Comparison of ENCODE assay signal across 17 cellular contexts in genomic region chr7:96481831-96482230, GRCh38.
"Had no signal": no experiment of that assay in that cellular context is flagged by ENCODE, and none has a peak within 500 bp of the region (broad histone marks: within the 10 kb centered on the region; RNA-seq: fewer than 3 reads in every experiment).

No MANE protein-coding gene starts in this region.

- H3K36me3 ChIP-seq: adrenal gland, left lung, neutrophil had no signal

- H3K79me2 ChIP-seq: hepatocyte had no signal

- ATAC-seq: esophagus mucosa; foreskin keratinocyte; left lung; natural killer cell treated with Interleukin-12 subunit alpha and Interleukin-12 subunit beta and Interleukin-15 and Interleukin-18, amount 100 ng/mL, for 72 hours; sciatic nerve; stimulated activated naive B cell treated with anti-CD40 and anti-IgM and Interleukin-4, amounts not matched to agents 10 μg/mL and 1 μg/mL and 100 μg/mL, for 72 hours had no signal

- DNase-seq: activated CD8-positive, alpha-beta memory T cell treated with anti-CD3 and anti-CD28 coated beads for 24 hours; activated CD8-positive, alpha-beta memory T cell treated with anti-CD3 and anti-CD28 coated beads, Interleukin-2, amount 50 U/mL, for 48 hours; activated effector memory CD4-positive, alpha-beta T cell treated with anti-CD3 and anti-CD28 coated beads, Interleukin-2, amount 50 U/mL, for 16 hours; activated T-cell treated with anti-CD3 and anti-CD28 coated beads, Interleukin-2, amount 50 U/mL, for 48 hours; adrenal gland; effector CD8-positive, alpha-beta T cell; foreskin keratinocyte; kidney; left lung; stimulated activated CD4-positive, alpha-beta T cell treated with anti-CD3 and anti-CD28 coated beads, Interleukin-4, amount 100 ng/mL, for 4 hours; stimulated activated naive B cell treated with anti-CD40 and anti-IgM and Interleukin-4, amounts not matched to agents 10 μg/mL and 1 μg/mL and 100 μg/mL, for 72 hours had no signal

- H3K4me3 ChIP-seq: adrenal gland, coronary artery, hepatocyte, left lung had no signal

- H3K27ac ChIP-seq: adrenal gland, coronary artery, foreskin keratinocyte, hepatocyte, left lung, neutrophil had no signal

- H3K9me3 ChIP-seq: adrenal gland, left lung, neutrophil had no signal

- H2AFZ ChIP-seq: hepatocyte had no signal

- H3K27me3 ChIP-seq: adrenal gland, foreskin keratinocyte, hepatocyte, left lung, neutrophil had no signal

- H3K4me1 ChIP-seq: adrenal gland, foreskin keratinocyte, left lung had no signal

- H3K4me2 ChIP-seq: hepatocyte had no signal
